ENCODE assay signal across 1 cellular context in the genomic region with DNA sequence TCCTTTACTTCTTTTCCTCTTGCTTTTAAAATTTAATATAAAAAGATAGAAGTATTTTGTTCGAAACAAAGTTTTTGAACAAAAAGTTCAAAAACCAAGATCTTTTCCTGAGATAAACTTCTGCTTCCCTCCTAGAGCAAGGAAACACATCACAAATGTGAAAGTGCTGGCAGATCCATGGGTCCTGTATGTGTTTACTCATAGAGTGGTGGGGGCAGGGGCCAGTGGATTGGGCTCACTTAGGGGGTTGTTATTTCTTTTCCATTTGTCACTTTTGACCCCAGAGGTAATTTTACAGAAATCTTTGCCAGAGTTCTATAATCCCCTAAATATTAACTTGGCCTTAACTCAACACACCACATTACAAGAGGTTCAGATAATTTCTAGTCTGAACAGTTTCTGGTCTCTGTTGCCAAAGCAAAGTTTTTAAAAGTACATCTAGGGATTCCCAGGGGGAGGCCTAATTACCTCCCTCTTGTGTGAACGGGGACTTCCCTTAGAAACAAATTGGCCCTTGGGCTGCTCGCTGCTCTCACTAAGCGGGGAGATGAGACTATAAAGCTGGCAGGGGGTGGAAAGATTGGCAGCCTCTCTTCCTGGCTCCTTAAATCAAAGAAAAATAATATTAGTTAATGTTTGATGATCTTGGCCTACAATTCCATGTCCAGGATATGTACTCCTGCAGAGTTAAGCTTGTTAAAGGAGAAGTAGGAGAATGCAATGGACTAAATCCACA.
TF ChIP-seq lines count a peak whose summit lies in the region.

No MANE protein-coding gene starts in this region.

TF ChIP-seq in SK-N-SH, 30 proteins besides CTCF, POLR2A, EP300 and RAD21 (continued from another document):
- TF ChIP-seq, protein P1, sequence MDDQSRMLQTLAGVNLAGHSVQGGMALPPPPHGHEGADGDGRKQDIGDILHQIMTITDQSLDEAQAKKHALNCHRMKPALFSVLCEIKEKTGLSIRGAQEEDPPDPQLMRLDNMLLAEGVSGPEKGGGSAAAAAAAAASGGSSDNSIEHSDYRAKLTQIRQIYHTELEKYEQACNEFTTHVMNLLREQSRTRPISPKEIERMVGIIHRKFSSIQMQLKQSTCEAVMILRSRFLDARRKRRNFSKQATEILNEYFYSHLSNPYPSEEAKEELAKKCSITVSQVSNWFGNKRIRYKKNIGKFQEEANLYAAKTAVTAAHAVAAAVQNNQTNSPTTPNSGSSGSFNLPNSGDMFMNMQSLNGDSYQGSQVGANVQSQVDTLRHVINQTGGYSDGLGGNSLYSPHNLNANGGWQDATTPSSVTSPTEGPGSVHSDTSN (IDR thresholded peaks at IDR 0.05) = no peak
- TF ChIP-seq NRF1 (IDR thresholded peaks at IDR 0.05; ENCODE audit: low read depth, low read length) (no peak), TCF12 (IDR thresholded peaks at IDR 0.05) (no peak), POLR2AphosphoS5 (IDR thresholded peaks at IDR 0.05; ENCODE audit: low read depth, low read length) (no peak), YY1 (IDR thresholded peaks at IDR 0.05; ENCODE audit: low read depth) (no peak), EZH2phosphoT487 (IDR thresholded peaks at IDR 0.05; ENCODE audit: borderline replicate concordance, low read depth) (no peak)
TF ChIP-seq in SK-N-SH: peak in this region for 0.
